In genomic region chr2:128289439-128289838, GRCh38 we compare ENCODE assay signal across 16 cellular contexts. TPM values are rescaled to one million over a fixed set of nuclear protein-coding genes. Genes with fewer than 3 reads are reported as not detected.
DNase-seq lines count a peak whose midpoint lies in the region; ATAC-seq and TF ChIP-seq lines count a peak whose summit lies in the region.
"Had no signal": no experiment of that assay in that cellular context is flagged by ENCODE, and none has a peak within 500 bp of the region (broad histone marks: within the 10 kb centered on the region; RNA-seq: fewer than 3 reads in every experiment).

No MANE protein-coding gene starts in this region.

- no peak for ATAC-seq in mucosa of descending colon
- ATAC-seq in GM18498 (IDR thresholded peaks at IDR 0.05; ENCODE audit: unreplicated experiment), result no peak
- no peak for ATAC-seq in HG02884 (IDR thresholded peaks at IDR 0.05; ENCODE audit: unreplicated experiment)
- no peak for ATAC-seq in activated T-helper 17 cell treated with anti-CD3 and anti-CD28 coated beads, Interleukin-2, amount 50 U/mL, for 72 hours (replicated peaks)

- DNase-seq in COR-L47 (lab: John Stamatoyannopoulos, UW), result peak; percentile 58
- DNase-seq in NCI-H146 treated with DMSO at 0.1 percent for 48 hours (lab: John Stamatoyannopoulos, UW; ENCODE audit: unreplicated experiment), result peak; percentile 59
- DNase-seq in endothelial cell (ENCODE audit: low spot score), result peak; percentile 33
- DNase-seq in mucosa of descending colon, result peak in 2 of 3 donors; percentile 24 to 27
- no peak for DNase-seq in NCI-H187 treated with DMSO at 0.1 percent for 48 hours (lab: John Stamatoyannopoulos, UW)
- DNase-seq: activated CD4-positive, alpha-beta T cell treated with anti-CD3 and anti-CD28 coated beads, Interleukin-2, amount 50 U/mL, for 4 hours; activated naive CD8-positive, alpha-beta T cell treated with anti-CD3 and anti-CD28 coated beads for 36 hours; activated T-cell treated with anti-CD3 and anti-CD28 coated beads, Interleukin-2, amount 50 U/mL, for 1 hour; esophagus squamous epithelium; NCI-H2107; stimulated activated CD4-positive, alpha-beta T cell treated with anti-CD3 and anti-CD28 coated beads, Interleukin-4, amount 100 ng/mL, for 1 hour; substantia nigra had no signal

- H3K4me1 ChIP-seq in mucosa of descending colon (ENCODE audit: low read depth), result no peaks in the 10 kb centered on the region

- H3K9me3 Mint-ChIP-seq in endothelial cell (ENCODE audit: unreplicated experiment), result no peaks in the 10 kb centered on the region
- H3K9me3 Mint-ChIP-seq in activated T-helper 17 cell treated with anti-CD3 and anti-CD28 coated beads, Interleukin-2, amount 50 U/mL, for 72 hours, result no peaks in the 10 kb centered on the region

- H3K36me3 Mint-ChIP-seq in endothelial cell (ENCODE audit: low read depth, unreplicated experiment), result no peaks in the 10 kb centered on the region
- H3K36me3 Mint-ChIP-seq in activated T-helper 17 cell treated with anti-CD3 and anti-CD28 coated beads, Interleukin-2, amount 50 U/mL, for 72 hours (ENCODE audit: low read depth), result no peaks in the 10 kb centered on the region

- no peaks in the 10 kb centered on the region for H3K36me3 ChIP-seq in mucosa of descending colon (ENCODE audit: low read depth)

- H3K27me3 Mint-ChIP-seq in endothelial cell (ENCODE audit: unreplicated experiment), result peaks cover 6% of the 10 kb centered on the region
- no peaks in the 10 kb centered on the region for H3K27me3 Mint-ChIP-seq in activated T-helper 17 cell treated with anti-CD3 and anti-CD28 coated beads, Interleukin-2, amount 50 U/mL, for 72 hours
- H3K27me3 Mint-ChIP-seq: activated naive CD8-positive, alpha-beta T cell treated with anti-CD3 and anti-CD28 coated beads for 36 hours had no signal

- peaks cover 18% of the 10 kb centered on the region for H3K4me1 Mint-ChIP-seq in endothelial cell (ENCODE audit: unreplicated experiment)
- no peaks in the 10 kb centered on the region for H3K4me1 Mint-ChIP-seq in activated T-helper 17 cell treated with anti-CD3 and anti-CD28 coated beads, Interleukin-2, amount 50 U/mL, for 72 hours

- TF ChIP-seq CTCF in endothelial cell (IDR thresholded peaks at IDR 0.05; ENCODE audit: unreplicated experiment), result no peak
- TF ChIP-seq CTCF in mucosa of descending colon (IDR thresholded peaks at IDR 0.05), result no peak

- H3K27ac Mint-ChIP-seq in endothelial cell (ENCODE audit: unreplicated experiment), result peak overlapping the region; percentile 21
- H3K27ac Mint-ChIP-seq in activated T-helper 17 cell treated with anti-CD3 and anti-CD28 coated beads, Interleukin-2, amount 50 U/mL, for 72 hours, result no peak overlapping the region
- H3K27ac Mint-ChIP-seq: activated naive CD8-positive, alpha-beta T cell treated with anti-CD3 and anti-CD28 coated beads for 36 hours had no signal

- no peak overlapping the region for H3K4me3 ChIP-seq in mucosa of descending colon
- H3K4me3 ChIP-seq: dorsolateral prefrontal cortex, esophagus squamous epithelium had no signal

- H3K9me3 ChIP-seq in mucosa of descending colon, result no peaks in the 10 kb centered on the region
- H3K9me3 ChIP-seq: esophagus squamous epithelium had no signal

- no peak overlapping the region for H3K4me3 Mint-ChIP-seq in endothelial cell (ENCODE audit: unreplicated experiment)
- no peak overlapping the region for H3K4me3 Mint-ChIP-seq in activated T-helper 17 cell treated with anti-CD3 and anti-CD28 coated beads, Interleukin-2, amount 50 U/mL, for 72 hours
- H3K4me3 Mint-ChIP-seq: activated naive CD8-positive, alpha-beta T cell treated with anti-CD3 and anti-CD28 coated beads for 36 hours had no signal

- intact Hi-C loops in mucosa of descending colon (cut with DNase I, micrococcal nuclease), result no loop called here

RNA-seq across cellular contexts. Expression of gene HS6ST1, which starts 29.2 kb away (rescaled TPM):
- total RNA-seq in endothelial cell (ENCODE audit: unreplicated experiment), result 23.3 TPM
- 10 to 100 TPM; 30.8 to 39.6 (median 32.2) TPM for total RNA-seq in mucosa of descending colon
- 1 to 10 TPM; 3.8 to 7.8 TPM for total RNA-seq in activated T-helper 17 cell treated with anti-CD3 and anti-CD28 coated beads, Interleukin-2, amount 50 U/mL, for 72 hours
